In the genomic region with DNA sequence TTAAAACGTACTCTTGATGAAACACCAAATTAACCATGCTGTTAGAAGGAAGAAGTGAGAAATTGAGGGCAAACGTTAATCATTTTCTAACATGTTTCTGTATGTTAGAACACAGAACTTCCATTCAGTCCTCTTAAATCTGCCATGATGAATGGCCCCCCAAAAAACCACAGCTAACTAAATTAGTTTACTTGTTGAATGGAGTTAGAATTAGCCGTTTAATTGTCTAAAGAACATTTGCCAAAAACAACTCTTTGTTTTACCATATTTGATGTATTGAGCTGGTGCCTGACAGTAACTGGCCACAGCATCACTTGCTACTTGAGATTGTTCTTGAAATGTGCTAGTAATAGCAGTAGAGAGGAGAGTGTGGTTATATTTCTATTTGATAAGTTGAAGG, we compare ENCODE assay signal across 16 cellular contexts. TPM values are rescaled to one million over a fixed set of nuclear protein-coding genes. Genes with fewer than 3 reads are reported as not detected.
A peak's percentile ranks its signal among the peaks of the same experiment; 100 is the strongest.
DNase-seq lines count a peak whose midpoint lies in the region; ATAC-seq, FAIRE-seq and TF ChIP-seq lines count a peak whose summit lies in the region.
"Had no signal": no experiment of that assay in that cellular context is flagged by ENCODE, and none has a peak within 500 bp of the region (broad histone marks: within the 10 kb centered on the region; RNA-seq: fewer than 3 reads in every experiment).

No MANE protein-coding gene starts in this region.

- H3K4me3 Mint-ChIP-seq in activated B cell treated with CpG ODN at 0.5 μM for 24 hours (no peak overlapping the region), GM23338 (no peak overlapping the region)
- H3K4me3 Mint-ChIP-seq: activated naive CD4-positive, alpha-beta T cell treated with anti-CD3 and anti-CD28 coated beads, Interleukin-2, amount 10 ng/mL, durations not matched to agents 7 days and 5 days; type B pancreatic cell had no signal

- ATAC-seq in GM19452 (IDR thresholded peaks at IDR 0.05; ENCODE audit: unreplicated experiment) (peak; percentile 69), HG03135 (IDR thresholded peaks at IDR 0.05; ENCODE audit: unreplicated experiment) (peak; percentile 49), activated B cell treated with CpG ODN at 0.5 μM for 24 hours (ENCODE audit: low read depth) (no peak), GM23338 (no peak)

- TF ChIP-seq POLR2A in GM12891 (IDR thresholded peaks at IDR 0.05; ENCODE audit: low read depth, low read length) (no peak), Peyer's patch (IDR thresholded peaks at IDR 0.05) (no peak)

- H3K27me3 ChIP-seq in Peyer's patch, result no peaks in the 10 kb centered on the region
- no peaks in the 10 kb centered on the region for H3K27me3 ChIP-seq in GM23338 (ENCODE audit: insufficient read depth)
- H3K27me3 ChIP-seq: esophagus muscularis mucosa, hepatocyte, sigmoid colon had no signal

- no peak for TF ChIP-seq CTCF in activated B cell treated with CpG ODN at 0.5 μM for 24 hours (IDR thresholded peaks at IDR 0.05)
- no peak for TF ChIP-seq CTCF in Peyer's patch (IDR thresholded peaks at IDR 0.05)
- no peak for TF ChIP-seq CTCF in GM23338 (conservative IDR thresholded peaks at IDR 0.05; ENCODE audit: low read depth in 2 of 2)

- H3F3A ChIP-seq in GM23338 (replicated peaks; ENCODE audit: low read depth), result no peaks in the 10 kb centered on the region

- no peak overlapping the region for H3K4me2 ChIP-seq in GM23338
- H3K4me2 ChIP-seq: hepatocyte had no signal

- H3K4me1 Mint-ChIP-seq in activated B cell treated with CpG ODN at 0.5 μM for 24 hours (peaks cover 51% of the 10 kb centered on the region), GM23338 (peaks cover 15% of the 10 kb centered on the region)

- intact Hi-C loops in activated B cell treated with CpG ODN at 0.5 μM for 24 hours (cut with micrococcal nuclease), result no loop called here

- peak overlapping the region; percentile 24 for H3K27ac Mint-ChIP-seq in activated B cell treated with CpG ODN at 0.5 μM for 24 hours
- no peak overlapping the region for H3K27ac Mint-ChIP-seq in GM23338
- H3K27ac Mint-ChIP-seq: activated naive CD4-positive, alpha-beta T cell treated with anti-CD3 and anti-CD28 coated beads, Interleukin-2, amount 10 ng/mL, durations not matched to agents 7 days and 5 days; type B pancreatic cell had no signal

- H3K27ac ChIP-seq in Peyer's patch (no peak overlapping the region), GM23338 (ENCODE audit: low read depth) (no peak overlapping the region)
- H3K27ac ChIP-seq: esophagus muscularis mucosa, hepatocyte, sigmoid colon had no signal

- FAIRE-seq in GM12891 (lab: Jason Lieb, UNC), result peak; percentile 51

- H3K9me3 ChIP-seq in Peyer's patch, result no peaks in the 10 kb centered on the region
- H3K9me3 ChIP-seq: esophagus muscularis mucosa, sigmoid colon had no signal

- no peak overlapping the region for H3K4me3 ChIP-seq in Peyer's patch
- no peak overlapping the region for H3K4me3 ChIP-seq in GM23338
- H3K4me3 ChIP-seq: esophagus muscularis mucosa, hepatocyte, sigmoid colon had no signal

- H3K36me3 Mint-ChIP-seq in activated B cell treated with CpG ODN at 0.5 μM for 24 hours (ENCODE audit: low read depth) (peaks cover 10% of the 10 kb centered on the region), GM23338 (ENCODE audit: low read depth) (peaks cover 13% of the 10 kb centered on the region; the same call in 2 of the 3 replicates)

- H3K27me3 Mint-ChIP-seq in activated B cell treated with CpG ODN at 0.5 μM for 24 hours, result no peaks in the 10 kb centered on the region
- peaks cover 3% of the 10 kb centered on the region for H3K27me3 Mint-ChIP-seq in GM23338 (ENCODE audit: insufficient read depth, low read depth, poor library complexity)
- H3K27me3 Mint-ChIP-seq: activated naive CD4-positive, alpha-beta T cell treated with anti-CD3 and anti-CD28 coated beads, Interleukin-2, amount 10 ng/mL, durations not matched to agents 7 days and 5 days; type B pancreatic cell had no signal

- DNase-seq in GM12891 (ENCODE audit: insufficient read length, low spot score) (no peak), activated B cell treated with CpG ODN at 0.5 μM for 24 hours (no peak), Peyer's patch (no peak), GM23338 (ENCODE audit: low spot score) (no peak), CD1c-positive myeloid dendritic cell (ENCODE audit: extremely low spot score) (no peak)
- no peak for DNase-seq in activated effector memory CD4-positive, alpha-beta T cell treated with anti-CD3 and anti-CD28 coated beads, Interleukin-2, amount 50 U/mL, for 16 hours
- DNase-seq: activated naive CD4-positive, alpha-beta T cell treated with anti-CD3 and anti-CD28 coated beads, Interleukin-2, amount 10 ng/mL, durations not matched to agents 7 days and 5 days; Kasumi-1; kidney glomerular epithelial cell; NCI-H1436 treated with DMSO at 0.1 percent for 48 hours; sigmoid colon had no signal

- H4K20me1 ChIP-seq in GM23338 (replicated peaks; ENCODE audit: insufficient read depth), result no peaks in the 10 kb centered on the region; the same call in 1 of the 2 replicates

- no peaks in the 10 kb centered on the region for H3K9me2 ChIP-seq in GM23338 (ENCODE audit: insufficient read depth)

- H2AFZ ChIP-seq in GM23338, result no peak overlapping the region
- H2AFZ ChIP-seq: hepatocyte had no signal

- H3K79me2 ChIP-seq in GM23338 (replicated peaks; ENCODE audit: insufficient read depth), result peaks cover 53% of the 10 kb centered on the region

- H3K9me3 Mint-ChIP-seq in activated B cell treated with CpG ODN at 0.5 μM for 24 hours (no peaks in the 10 kb centered on the region), GM23338 (no peaks in the 10 kb centered on the region)
- H3K9me3 Mint-ChIP-seq: activated naive CD4-positive, alpha-beta T cell treated with anti-CD3 and anti-CD28 coated beads, Interleukin-2, amount 10 ng/mL, durations not matched to agents 7 days and 5 days; type B pancreatic cell had no signal

- POLR2A ChIA-PET in activated B cell treated with CpG ODN at 0.5 μM for 24 hours (lab: Charles Lee), result interaction anchor here (0.7 kb wide), 1 partner anchor 58 kb away, joined by 3 read pairs; no protein-coding TSS in a partner anchor

- no peaks in the 10 kb centered on the region for H3K36me3 ChIP-seq in Peyer's patch
- no peaks in the 10 kb centered on the region for H3K36me3 ChIP-seq in GM23338 (ENCODE audit: insufficient read depth)
- H3K36me3 ChIP-seq: sigmoid colon had no signal

- H3K4me1 ChIP-seq in Peyer's patch (peaks cover 0 to 4% (median 0%) of the 10 kb centered on the region in 4 donors), GM23338 (ENCODE audit: insufficient read depth) (peaks cover 3% of the 10 kb centered on the region; the same call in 1 of the 2 replicates)
- H3K4me1 ChIP-seq: sigmoid colon had no signal

- CTCF ChIA-PET in activated B cell treated with CpG ODN at 0.5 μM for 24 hours (lab: Charles Lee), result no interaction called here

TF ChIP-seq in GM12891, 5 proteins besides CTCF, POLR2A, EP300 and RAD21:
- TF ChIP-seq TAF1 (IDR thresholded peaks at IDR 0.05; ENCODE audit: low read depth, low read length) (no peak), SPI1 (IDR thresholded peaks at IDR 0.05; ENCODE audit: low read depth, low read length) (no peak; the same call in 1 of the 2 replicates), PAX5 (IDR thresholded peaks at IDR 0.05; ENCODE audit: insufficient read depth, low read length, severe bottlenecking) (no peak)

TF ChIP-seq in GM23338, 12 proteins besides CTCF, POLR2A, EP300 and RAD21 (continues in another document):
- TF ChIP-seq POLR2AphosphoS5 (IDR thresholded peaks at IDR 0.05; ENCODE audit: low read depth), result no peak

RNA-seq across cellular contexts. Expression of a gene that starts 12.7 kb away (rescaled TPM):
- polyA plus RNA-seq in GM12891 (2012; ENCODE audit: low read depth, missing spikeins), result 3.8 TPM
- total RNA-seq in activated B cell treated with CpG ODN at 0.5 μM for 24 hours (12.2 and 13.5 TPM in 2 replicates), Peyer's patch (10 to 100 TPM; 11.6 to 22.6 (median 18.4) TPM)
- 32.1 and 35.1 TPM in 2 replicates for total RNA-seq in GM23338 (2014; rRNA removed; shearing (Covaris generic))
- polyA plus RNA-seq in GM23338 (2016; fragmentation: Nextera tagmentation; extraction: Ambion mirVana), result 19.6 and 20.8 TPM in 2 replicates

RNA-seq across cellular contexts. Expression of a gene that starts 45.6 kb away (rescaled TPM):
- polyA plus RNA-seq in GM12891 (2012; ENCODE audit: low read depth, missing spikeins), result 0.18 TPM
- total RNA-seq in activated B cell treated with CpG ODN at 0.5 μM for 24 hours (0.66 and 0.89 TPM in 2 replicates), Peyer's patch (10 to 100 TPM; 11.6 to 81.4 (median 63.8) TPM)
- 80.5 and 94.8 TPM in 2 replicates for total RNA-seq in GM23338 (2014; rRNA removed; shearing (Covaris generic))
- 28.1 and 32.3 TPM in 2 replicates for polyA plus RNA-seq in GM23338 (2016; fragmentation: Nextera tagmentation; extraction: Ambion mirVana)

Comparison
In these comparisons a context has a peak if more than half of its experiments do, and no peak if none do; other contexts are left out.
1. ATAC-seq: peak in GM19452 (single experiment) and HG03135 (single experiment); none in activated B cell treated with CpG ODN at 0.5 μM for 24 hours (single experiment) and GM23338 (single experiment).